8 cellular contexts compared by ENCODE assay signal in genomic region chr2:20223345-20224190, GRCh38. TPM values are rescaled to one million over a fixed set of nuclear protein-coding genes. Genes with fewer than 3 reads are reported as not detected.
DNase-seq lines count a peak whose midpoint lies in the region; ATAC-seq lines count a peak whose summit lies in the region.

No MANE protein-coding gene starts in this region.

- H3K27me3 ChIP-seq in iPS DF 6.9 (ENCODE audit: control insufficient read depth, insufficient read depth, low read length) (no peaks in the 10 kb centered on the region), skeletal muscle tissue (ENCODE audit: control insufficient read depth in 3 of 3, insufficient read depth in 3 of 3, low read length in 3 of 3) (peaks cover 26 to 37% (median 27%) of the 10 kb centered on the region in 3 donors)

- no peak overlapping the region for H3K27ac Mint-ChIP-seq in activated naive CD8-positive, alpha-beta T cell treated with anti-CD3 and anti-CD28 coated beads, Interleukin-2, amount 10 ng/mL, durations not matched to agents 7 days and 5 days

- no CpG with 5 or more reads among the region's 71 CpGs for WGBS in iPS DF 6.9 (ENCODE audit: insufficient coverage, insufficient read length)

- H3K9me3 ChIP-seq in iPS DF 6.9 (ENCODE audit: control insufficient read depth, insufficient read depth, low read length) (no peaks in the 10 kb centered on the region), skeletal muscle tissue (ENCODE audit: control insufficient read depth in 3 of 3, low read length in 3 of 3) (no peaks in the 10 kb centered on the region)

- POLR2A ChIA-PET in activated naive CD8-positive, alpha-beta T cell treated with anti-CD3 and anti-CD28 coated beads, Interleukin-2, amount 10 ng/mL, durations not matched to agents 7 days and 5 days (lab: Charles Lee) = no interaction called here

- peaks cover 56% of the 10 kb centered on the region for H3K27me3 Mint-ChIP-seq in activated naive CD8-positive, alpha-beta T cell treated with anti-CD3 and anti-CD28 coated beads, Interleukin-2, amount 10 ng/mL, durations not matched to agents 7 days and 5 days

- peak overlapping the region; percentile 49 for H3K4me3 Mint-ChIP-seq in activated naive CD8-positive, alpha-beta T cell treated with anti-CD3 and anti-CD28 coated beads, Interleukin-2, amount 10 ng/mL, durations not matched to agents 7 days and 5 days

- peak; percentile 17 for ATAC-seq in GM21576 (IDR thresholded peaks at IDR 0.05; ENCODE audit: unreplicated experiment)
- ATAC-seq in activated naive CD8-positive, alpha-beta T cell treated with anti-CD3 and anti-CD28 coated beads, Interleukin-2, amount 10 ng/mL, durations not matched to agents 7 days and 5 days (ENCODE audit: low read depth) = peak; percentile 30

- H3K36me3 Mint-ChIP-seq in activated naive CD8-positive, alpha-beta T cell treated with anti-CD3 and anti-CD28 coated beads, Interleukin-2, amount 10 ng/mL, durations not matched to agents 7 days and 5 days = no peaks in the 10 kb centered on the region

- H3K4me1 ChIP-seq in iPS DF 6.9 (ENCODE audit: control insufficient read depth, insufficient read depth, low read length) (peaks cover 7% of the 10 kb centered on the region; the same call in 1 of the 2 replicates), skeletal muscle tissue (ENCODE audit: control insufficient read depth in 3 of 3, insufficient read depth in 3 of 3, low read length in 3 of 3) (peaks cover 10 to 20% (median 10%) of the 10 kb centered on the region in 3 donors)

- DNase-seq in DMS79 treated with DMSO at 0.1 percent for 48 hours (lab: John Stamatoyannopoulos, UW) (peak; percentile 81), NCI-H1694 (lab: John Stamatoyannopoulos, UW) (peak; percentile 62), iPS DF 6.9 (ENCODE audit: low read depth, low spot score) (no peak), NOMO-1 treated with dmso at 0.1 percent for 144 hours (lab: John Stamatoyannopoulos, UW; ENCODE audit: unreplicated experiment) (no peak), NAMALWA (ENCODE audit: low spot score) (no peak)
- DNase-seq in activated naive CD8-positive, alpha-beta T cell treated with anti-CD3 and anti-CD28 coated beads, Interleukin-2, amount 10 ng/mL, durations not matched to agents 7 days and 5 days = peak; percentile 48

- no peaks in the 10 kb centered on the region for H3K36me3 ChIP-seq in iPS DF 6.9 (ENCODE audit: control insufficient read depth, insufficient read depth, low read length)
- H3K36me3 ChIP-seq in skeletal muscle tissue (ENCODE audit: control insufficient read depth in 3 of 3, insufficient read depth in 3 of 3, low read length in 3 of 3) = no peaks in the 10 kb centered on the region

- H3K27ac ChIP-seq in iPS DF 6.9 (ENCODE audit: low read length) (no peak overlapping the region), skeletal muscle tissue (ENCODE audit: low read depth, low read length) (no peak overlapping the region)

- H3K4me3 ChIP-seq in iPS DF 6.9 (ENCODE audit: low read length) (peak overlapping the region; percentile 68), skeletal muscle tissue (ENCODE audit: low read length in 3 of 3) (peak overlapping the region; percentile 60 to 70 (median 69))

- peaks cover 6% of the 10 kb centered on the region for H3K4me1 Mint-ChIP-seq in activated naive CD8-positive, alpha-beta T cell treated with anti-CD3 and anti-CD28 coated beads, Interleukin-2, amount 10 ng/mL, durations not matched to agents 7 days and 5 days

- no peaks in the 10 kb centered on the region for H3K9me3 Mint-ChIP-seq in activated naive CD8-positive, alpha-beta T cell treated with anti-CD3 and anti-CD28 coated beads, Interleukin-2, amount 10 ng/mL, durations not matched to agents 7 days and 5 days

- peak overlapping the region in 2 of 3 donors; percentile 45 to 50 for H3K9ac ChIP-seq in skeletal muscle tissue (ENCODE audit: low read depth in 1 of 3, low read length in 3 of 3)

RNA-seq across cellular contexts. Expression of gene SDC1, which starts 1.4 kb away (rescaled TPM):
- under 1 TPM in 1 of 2 experiments, not detected in 1; 0.22 TPM for total RNA-seq in activated naive CD8-positive, alpha-beta T cell treated with anti-CD3 and anti-CD28 coated beads, Interleukin-2, amount 10 ng/mL, durations not matched to agents 7 days and 5 days
- total RNA-seq in skeletal muscle tissue = 2.1 TPM

Comparison
In these comparisons a context has a peak if more than half of its experiments do, and no peak if none do; other contexts are left out.
1. DNase-seq: peak in DMS79 treated with DMSO at 0.1 percent for 48 hours (single experiment), NCI-H1694 (single experiment) and activated naive CD8-positive, alpha-beta T cell treated with anti-CD3 and anti-CD28 coated beads, Interleukin-2, amount 10 ng/mL, durations not matched to agents 7 days and 5 days (single experiment); none in iPS DF 6.9 (single experiment), NOMO-1 treated with dmso at 0.1 percent for 144 hours (single experiment) and NAMALWA (single experiment).